ENCODE assay signal across 22 cellular contexts in genomic region chr6:168121308-168121665, GRCh38. TPM values are rescaled to one million over a fixed set of nuclear protein-coding genes. Genes with fewer than 3 reads are reported as not detected.
DNase-seq lines count a peak whose midpoint lies in the region; ATAC-seq and TF ChIP-seq lines count a peak whose summit lies in the region.
"Had no signal": no experiment of that assay in that cellular context is flagged by ENCODE, and none has a peak within 500 bp of the region (broad histone marks: within the 10 kb centered on the region; RNA-seq: fewer than 3 reads in every experiment).

No MANE protein-coding gene starts in this region.

- no peak overlapping the region for H3K4me3 Mint-ChIP-seq in activated CD4-positive, alpha-beta memory T cell treated with anti-CD3 and anti-CD28 coated beads, Interleukin-2, amount 10 ng/mL, durations not matched to agents 7 days and 5 days
- H3K4me3 Mint-ChIP-seq: CD4-positive, alpha-beta T cell; immature natural killer cell had no signal

- intact Hi-C loops in cardiac septum (cut with DNase I), result no loop called here

- peaks cover 3% of the 10 kb centered on the region for H3K4me1 Mint-ChIP-seq in activated CD4-positive, alpha-beta memory T cell treated with anti-CD3 and anti-CD28 coated beads, Interleukin-2, amount 10 ng/mL, durations not matched to agents 7 days and 5 days
- H3K4me1 Mint-ChIP-seq: immature natural killer cell had no signal

- POLR2A ChIA-PET in activated CD4-positive, alpha-beta memory T cell treated with anti-CD3 and anti-CD28 coated beads, Interleukin-2, amount 10 ng/mL, durations not matched to agents 7 days and 5 days (lab: Charles Lee), result no interaction called here

- no peaks in the 10 kb centered on the region for H3K36me3 Mint-ChIP-seq in activated CD4-positive, alpha-beta memory T cell treated with anti-CD3 and anti-CD28 coated beads, Interleukin-2, amount 10 ng/mL, durations not matched to agents 7 days and 5 days (ENCODE audit: low read depth)
- H3K36me3 Mint-ChIP-seq: immature natural killer cell had no signal

- H3K4me1 ChIP-seq in right atrium auricular region, result no peaks in the 10 kb centered on the region
- H3K4me1 ChIP-seq: adrenal gland, heart left ventricle, thyroid gland had no signal

- no peak overlapping the region for H3K4me3 ChIP-seq in right atrium auricular region
- H3K4me3 ChIP-seq: adrenal gland, heart left ventricle, thyroid gland had no signal

- H3K27me3 ChIP-seq in right atrium auricular region, result no peaks in the 10 kb centered on the region
- H3K27me3 ChIP-seq: adrenal gland, heart left ventricle, thyroid gland had no signal

- DNase-seq in right atrium auricular region (ENCODE audit: low spot score) (peak; percentile 11), cardiac septum (ENCODE audit: low spot score) (no peak), mucosa of gallbladder (ENCODE audit: low spot score) (peak; percentile 7)
- peak; percentile 16 for DNase-seq in activated CD4-positive, alpha-beta memory T cell treated with anti-CD3 and anti-CD28 coated beads, Interleukin-2, amount 10 ng/mL, durations not matched to agents 7 days and 5 days
- DNase-seq in stimulated activated CD4-positive, alpha-beta T cell treated with anti-CD3 and anti-CD28 coated beads, Interleukin-15, amount 100 ng/mL, for 24 hours, result no peak
- DNase-seq: activated CD4-positive, alpha-beta T cell treated with anti-CD3 and anti-CD28 coated beads for 4 hours; activated effector memory CD4-positive, alpha-beta T cell treated with Interleukin-2 at 50 U/mL for 16 hours; dermis blood vessel endothelial cell; DMS153; immature natural killer cell; KBM-7; MV-4-11; NCI-H187 treated with DMSO at 0.1 percent for 48 hours; SW 1271; thyroid gland had no signal

- CTCF ChIA-PET in activated CD4-positive, alpha-beta memory T cell treated with anti-CD3 and anti-CD28 coated beads, Interleukin-2, amount 10 ng/mL, durations not matched to agents 7 days and 5 days (lab: Charles Lee), result no interaction called here

- no peak overlapping the region for H3K27ac ChIP-seq in right atrium auricular region
- H3K27ac ChIP-seq: adrenal gland, heart left ventricle, thyroid gland had no signal

- H3K9me3 ChIP-seq in right atrium auricular region, result no peaks in the 10 kb centered on the region
- H3K9me3 ChIP-seq: adrenal gland, heart left ventricle, thyroid gland had no signal

- ATAC-seq in HG03565 (IDR thresholded peaks at IDR 0.05; ENCODE audit: unreplicated experiment) (no peak), GM18517 (IDR thresholded peaks at IDR 0.05; ENCODE audit: unreplicated experiment) (no peak)
- ATAC-seq: heart left ventricle had no signal

- peaks cover 5% of the 10 kb centered on the region for H3K9me3 Mint-ChIP-seq in activated CD4-positive, alpha-beta memory T cell treated with anti-CD3 and anti-CD28 coated beads, Interleukin-2, amount 10 ng/mL, durations not matched to agents 7 days and 5 days
- H3K9me3 Mint-ChIP-seq: immature natural killer cell had no signal

- no peaks in the 10 kb centered on the region for H3K36me3 ChIP-seq in right atrium auricular region
- H3K36me3 ChIP-seq: adrenal gland, heart left ventricle, thyroid gland had no signal

- no peak overlapping the region for H3K27ac Mint-ChIP-seq in activated CD4-positive, alpha-beta memory T cell treated with anti-CD3 and anti-CD28 coated beads, Interleukin-2, amount 10 ng/mL, durations not matched to agents 7 days and 5 days
- H3K27ac Mint-ChIP-seq: CD4-positive, alpha-beta T cell; immature natural killer cell had no signal

- H3K27me3 Mint-ChIP-seq in activated CD4-positive, alpha-beta memory T cell treated with anti-CD3 and anti-CD28 coated beads, Interleukin-2, amount 10 ng/mL, durations not matched to agents 7 days and 5 days, result no peaks in the 10 kb centered on the region
- H3K27me3 Mint-ChIP-seq: CD4-positive, alpha-beta T cell had no signal

- TF ChIP-seq CTCF in right atrium auricular region (IDR thresholded peaks at IDR 0.05), result no peak

RNA-seq across cellular contexts. Expression of gene FRMD1, which starts 42.3 kb away (rescaled TPM):
- under 1 TPM in 1 of 2 donors, not detected in 1; 0.08 TPM for total RNA-seq in right atrium auricular region
- not detected for total RNA-seq in cardiac septum
- not detected for total RNA-seq in activated CD4-positive, alpha-beta memory T cell treated with anti-CD3 and anti-CD28 coated beads, Interleukin-2, amount 10 ng/mL, durations not matched to agents 7 days and 5 days
- not detected for total RNA-seq in mucosa of gallbladder
- total RNA-seq: CD4-positive, alpha-beta T cell; dermis blood vessel endothelial cell; H1; OCI-LY7 had no signal

Comparison
In these comparisons a context has a peak if more than half of its experiments do, and no peak if none do; other contexts are left out.
1. DNase-seq: peak in right atrium auricular region (single experiment), activated CD4-positive, alpha-beta memory T cell treated with anti-CD3 and anti-CD28 coated beads, Interleukin-2, amount 10 ng/mL, durations not matched to agents 7 days and 5 days (single experiment) and mucosa of gallbladder (single experiment); none in cardiac septum (single experiment) and stimulated activated CD4-positive, alpha-beta T cell treated with anti-CD3 and anti-CD28 coated beads, Interleukin-15, amount 100 ng/mL, for 24 hours (single experiment).